In genomic region chr13:99354371-99354951, GRCh38 we compare ENCODE assay signal across 1 cellular context.
TF ChIP-seq lines count a peak whose summit lies in the region.

No MANE protein-coding gene starts in this region.

TF ChIP-seq in GM12878, 131 proteins besides CTCF, POLR2A, EP300 and RAD21 (continued from another document and continues in another):
- TF ChIP-seq IRF5 (IDR thresholded peaks at IDR 0.05; ENCODE audit: borderline replicate concordance) (no peak), RAD51 (IDR thresholded peaks at IDR 0.05) (no peak), IRF4 (IDR thresholded peaks at IDR 0.05; ENCODE audit: low read depth, low read length) (peak; percentile 39; the same call in 1 of the 2 replicates), ZBTB40 (IDR thresholded peaks at IDR 0.05; ENCODE audit: borderline replicate concordance) (no peak), PML (IDR thresholded peaks at IDR 0.05; ENCODE audit: low read length) (no peak), PAX8 (IDR thresholded peaks at IDR 0.05) (no peak), FOXK2 (IDR thresholded peaks at IDR 0.05) (no peak), SPI1 (IDR thresholded peaks at IDR 0.05; ENCODE audit: borderline replicate concordance, insufficient read depth, low read depth, low read length) (no peak), ZNF217 (IDR thresholded peaks at IDR 0.05) (no peak), HSF1 (IDR thresholded peaks at IDR 0.05; ENCODE audit: low read depth, low read length) (no peak), ZNF687 (IDR thresholded peaks at IDR 0.05) (peak; percentile 28; the same call in 1 of the 2 replicates), STAT3 (IDR thresholded peaks at IDR 0.05; ENCODE audit: low read depth, low read length) (no peak), RUNX3 (IDR thresholded peaks at IDR 0.05; ENCODE audit: low read length) (peak; percentile 51), KLF5 (IDR thresholded peaks at IDR 0.05; ENCODE audit: partially characterized antibody) (no peak), YY1 (IDR thresholded peaks at IDR 0.05; ENCODE audit: low read depth, low read length) (no peak), SREBF1 (IDR thresholded peaks at IDR 0.05; ENCODE audit: low read length) (no peak), SIN3A (IDR thresholded peaks at IDR 0.05; ENCODE audit: low read depth, low read length) (no peak), MEF2A (IDR thresholded peaks at IDR 0.05; ENCODE audit: insufficient read depth, low read depth, low read length) (no peak), MTA3 (IDR thresholded peaks at IDR 0.05; ENCODE audit: borderline replicate concordance, low read length) (no peak), DPF2 (IDR thresholded peaks at IDR 0.05) (no peak), SREBF2 (IDR thresholded peaks at IDR 0.05; ENCODE audit: low read length) (no peak), ZNF384 (IDR thresholded peaks at IDR 0.05; ENCODE audit: borderline replicate concordance, low read depth, low read length) (no peak), JUND (IDR thresholded peaks at IDR 0.05; ENCODE audit: low read depth, low read length) (no peak), CHD4 (IDR thresholded peaks at IDR 0.05) (no peak), BCL11A (IDR thresholded peaks at IDR 0.05; ENCODE audit: low read depth, low read length) (no peak; the same call in 1 of the 2 replicates), ZSCAN29 (IDR thresholded peaks at IDR 0.05) (no peak), ZNF622 (IDR thresholded peaks at IDR 0.05) (no peak), CREM (IDR thresholded peaks at IDR 0.05; ENCODE audit: low read depth) (no peak), WRNIP1 (IDR thresholded peaks at IDR 0.05; ENCODE audit: borderline replicate concordance, low read depth, low read length) (no peak), NR2C1 (IDR thresholded peaks at IDR 0.05) (no peak), SMARCA5 (IDR thresholded peaks at IDR 0.05) (no peak), MEF2B (IDR thresholded peaks at IDR 0.05; ENCODE audit: partially characterized antibody, poor library complexity, severe bottlenecking) (no peak), CEBPB (IDR thresholded peaks at IDR 0.05; ENCODE audit: borderline replicate concordance in 1 of 2, low read depth in 2 of 2, low read length in 2 of 2) (no peak), KDM1A (IDR thresholded peaks at IDR 0.05; ENCODE audit: borderline replicate concordance) (no peak), USF2 (IDR thresholded peaks at IDR 0.05; ENCODE audit: borderline replicate concordance, low read depth, low read length) (no peak), RELA (IDR thresholded peaks at IDR 0.05; ENCODE audit: borderline replicate concordance, partially characterized antibody) (no peak), SUZ12 (IDR thresholded peaks at IDR 0.05; ENCODE audit: unreplicated experiment) (no peak), PAX5 (IDR thresholded peaks at IDR 0.05; ENCODE audit: borderline replicate concordance, low read depth, low read length) (0 out of 2 replicates have a peak, but pooled peaks have one; percentile 56), CBX3 (IDR thresholded peaks at IDR 0.05; ENCODE audit: borderline replicate concordance, low read depth) (no peak), MYC (IDR thresholded peaks at IDR 0.05; ENCODE audit: insufficient read depth, insufficient read length, insufficient replicate concordance, low read length, severe bottlenecking) (no peak), USF1 (IDR thresholded peaks at IDR 0.05; ENCODE audit: borderline replicate concordance, extremely low read length, insufficient read depth, low read depth, low read length) (no peak), GATAD2B (conservative IDR thresholded peaks at IDR 0.05; ENCODE audit: low read depth) (no peak; the same call in 1 of the 2 replicates)
- TF ChIP-seq, protein P1, sequence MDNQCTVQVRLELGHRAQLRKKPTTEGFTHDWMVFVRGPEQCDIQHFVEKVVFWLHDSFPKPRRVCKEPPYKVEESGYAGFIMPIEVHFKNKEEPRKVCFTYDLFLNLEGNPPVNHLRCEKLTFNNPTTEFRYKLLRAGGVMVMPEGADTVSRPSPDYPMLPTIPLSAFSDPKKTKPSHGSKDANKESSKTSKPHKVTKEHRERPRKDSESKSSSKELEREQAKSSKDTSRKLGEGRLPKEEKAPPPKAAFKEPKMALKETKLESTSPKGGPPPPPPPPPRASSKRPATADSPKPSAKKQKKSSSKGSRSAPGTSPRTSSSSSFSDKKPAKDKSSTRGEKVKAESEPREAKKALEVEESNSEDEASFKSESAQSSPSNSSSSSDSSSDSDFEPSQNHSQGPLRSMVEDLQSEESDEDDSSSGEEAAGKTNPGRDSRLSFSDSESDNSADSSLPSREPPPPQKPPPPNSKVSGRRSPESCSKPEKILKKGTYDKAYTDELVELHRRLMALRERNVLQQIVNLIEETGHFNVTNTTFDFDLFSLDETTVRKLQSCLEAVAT (IDR thresholded peaks at IDR 0.05): 0 out of 2 replicates have a peak, but pooled peaks have one; percentile 12
- TF ChIP-seq, protein P2, sequence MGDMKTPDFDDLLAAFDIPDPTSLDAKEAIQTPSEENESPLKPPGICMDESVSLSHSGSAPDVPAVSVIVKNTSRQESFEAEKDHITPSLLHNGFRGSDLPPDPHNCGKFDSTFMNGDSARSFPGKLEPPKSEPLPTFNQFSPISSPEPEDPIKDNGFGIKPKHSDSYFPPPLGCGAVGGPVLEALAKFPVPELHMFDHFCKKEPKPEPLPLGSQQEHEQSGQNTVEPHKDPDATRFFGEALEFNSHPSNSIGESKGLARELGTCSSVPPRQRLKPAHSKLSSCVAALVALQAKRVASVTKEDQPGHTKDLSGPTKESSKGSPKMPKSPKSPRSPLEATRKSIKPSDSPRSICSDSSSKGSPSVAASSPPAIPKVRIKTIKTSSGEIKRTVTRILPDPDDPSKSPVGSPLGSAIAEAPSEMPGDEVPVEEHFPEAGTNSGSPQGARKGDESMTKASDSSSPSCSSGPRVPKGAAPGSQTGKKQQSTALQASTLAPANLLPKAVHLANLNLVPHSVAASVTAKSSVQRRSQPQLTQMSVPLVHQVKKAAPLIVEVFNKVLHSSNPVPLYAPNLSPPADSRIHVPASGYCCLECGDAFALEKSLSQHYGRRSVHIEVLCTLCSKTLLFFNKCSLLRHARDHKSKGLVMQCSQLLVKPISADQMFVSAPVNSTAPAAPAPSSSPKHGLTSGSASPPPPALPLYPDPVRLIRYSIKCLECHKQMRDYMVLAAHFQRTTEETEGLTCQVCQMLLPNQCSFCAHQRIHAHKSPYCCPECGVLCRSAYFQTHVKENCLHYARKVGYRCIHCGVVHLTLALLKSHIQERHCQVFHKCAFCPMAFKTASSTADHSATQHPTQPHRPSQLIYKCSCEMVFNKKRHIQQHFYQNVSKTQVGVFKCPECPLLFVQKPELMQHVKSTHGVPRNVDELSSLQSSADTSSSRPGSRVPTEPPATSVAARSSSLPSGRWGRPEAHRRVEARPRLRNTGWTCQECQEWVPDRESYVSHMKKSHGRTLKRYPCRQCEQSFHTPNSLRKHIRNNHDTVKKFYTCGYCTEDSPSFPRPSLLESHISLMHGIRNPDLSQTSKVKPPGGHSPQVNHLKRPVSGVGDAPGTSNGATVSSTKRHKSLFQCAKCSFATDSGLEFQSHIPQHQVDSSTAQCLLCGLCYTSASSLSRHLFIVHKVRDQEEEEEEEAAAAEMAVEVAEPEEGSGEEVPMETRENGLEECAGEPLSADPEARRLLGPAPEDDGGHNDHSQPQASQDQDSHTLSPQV (IDR thresholded peaks at IDR 0.05): no peak
- TF ChIP-seq, protein P3, sequence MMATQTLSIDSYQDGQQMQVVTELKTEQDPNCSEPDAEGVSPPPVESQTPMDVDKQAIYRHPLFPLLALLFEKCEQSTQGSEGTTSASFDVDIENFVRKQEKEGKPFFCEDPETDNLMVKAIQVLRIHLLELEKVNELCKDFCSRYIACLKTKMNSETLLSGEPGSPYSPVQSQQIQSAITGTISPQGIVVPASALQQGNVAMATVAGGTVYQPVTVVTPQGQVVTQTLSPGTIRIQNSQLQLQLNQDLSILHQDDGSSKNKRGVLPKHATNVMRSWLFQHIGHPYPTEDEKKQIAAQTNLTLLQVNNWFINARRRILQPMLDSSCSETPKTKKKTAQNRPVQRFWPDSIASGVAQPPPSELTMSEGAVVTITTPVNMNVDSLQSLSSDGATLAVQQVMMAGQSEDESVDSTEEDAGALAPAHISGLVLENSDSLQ (IDR thresholded peaks at IDR 0.05): peak; percentile 23; the same call in 1 of the 2 replicates
